Comparison of ENCODE assay signal across 1 cellular context in genomic region chr20:56348306-56348695, GRCh38.
TF ChIP-seq lines count a peak whose summit lies in the region.

No MANE protein-coding gene starts in this region.

TF ChIP-seq in K562, 482 proteins besides CTCF, POLR2A, EP300 and RAD21:
- TF ChIP-seq MEIS2 (IDR thresholded peaks at IDR 0.05; ENCODE audit: partially characterized antibody): peak; percentile 36
- TF ChIP-seq BRF2 (IDR thresholded peaks at IDR 0.05; ENCODE audit: borderline replicate concordance, insufficient read depth, insufficient read length): no peak
